Comparison of ENCODE assay signal across 8 cellular contexts in the genomic region with DNA sequence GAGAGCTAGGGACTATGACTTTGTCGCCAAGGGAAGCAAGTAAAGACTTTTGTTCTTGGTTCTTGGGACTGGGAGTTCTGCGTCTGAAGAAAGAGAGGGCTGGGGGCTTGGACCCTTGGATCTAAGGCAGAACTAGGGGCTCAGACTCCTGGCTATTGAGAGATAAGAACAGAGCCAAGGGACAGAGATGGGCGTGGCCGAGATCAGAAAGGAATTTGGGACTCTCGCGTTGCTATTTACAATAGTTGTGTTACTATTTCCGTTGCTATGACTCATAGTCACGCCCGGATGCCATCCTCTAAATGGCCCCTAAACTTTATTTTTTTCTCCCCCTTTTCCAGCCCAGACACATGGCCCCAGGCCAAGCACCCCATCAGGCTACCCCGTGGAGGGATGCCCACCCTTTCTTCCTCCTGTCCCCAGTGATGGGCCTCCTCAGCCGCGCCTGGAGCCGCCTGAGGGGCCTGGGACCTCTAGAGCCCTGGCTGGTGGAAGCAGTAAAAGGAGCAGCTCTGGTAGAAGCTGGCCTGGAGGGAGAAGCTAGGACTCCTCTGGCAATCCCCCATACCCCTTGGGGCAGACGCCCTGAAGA. TPM values are rescaled to one million over a fixed set of nuclear protein-coding genes. Genes with fewer than 3 reads are reported as not detected.
DNase-seq lines count a peak whose midpoint lies in the region; ATAC-seq and TF ChIP-seq lines count a peak whose summit lies in the region.

No MANE protein-coding gene starts in this region.

- intact Hi-C loops in colonic mucosa (cut with DNase I), result loop anchor here (10.0 kb wide), 1 partner anchor 92 kb away; a partner anchor contains a TSS
- intact Hi-C loops in left colon (cut with DNase I, micrococcal nuclease), result loop anchor here in 1 of 2 donors (10.0 kb wide), 1 partner anchor 92 kb away; a partner anchor contains a TSS

- ATAC-seq in left colon, result peak; percentile 70
- ATAC-seq in GM19035 (IDR thresholded peaks at IDR 0.05; ENCODE audit: unreplicated experiment), result no peak

- CTCF ChIA-PET in HEK293 (lab: Yijun Ruan, JAX), result interaction anchor here (0.6 to 4.1 kb wide), 4 partner anchors 30 to 579 kb away, joined by 3 to 22 read pairs (median 7); a partner anchor contains a TSS

- H3K36me3 ChIP-seq in BLaER1 treated with 17β-estradiol and CSF1 and Interleukin-3, amounts not matched to agents 10 nM and 100 nM, result peaks cover 27 to 46% (median 38%) of the 10 kb centered on the region in 11 experiments; a peak in 21 of 22 replicates
- H3K36me3 ChIP-seq in HEK293 (ENCODE audit: control insufficient read depth in 2 of 2, insufficient read depth in 1 of 2, low read length in 2 of 2) (peaks cover 0 to 29% of the 10 kb centered on the region in 2 experiments; a peak in 2 of 3 replicates), colonic mucosa (no peaks in the 10 kb centered on the region)

- peak overlapping the region; percentile 89 to 100 (median 98) for H3K4me2 ChIP-seq in BLaER1 treated with 17β-estradiol and CSF1 and Interleukin-3, amounts not matched to agents 10 nM and 100 nM

- TF ChIP-seq CTCF in HEK293 (tag by site-specific recombination; IDR thresholded peaks at IDR 0.05) (no peak), colonic mucosa (IDR thresholded peaks at IDR 0.05) (no peak)

- peak overlapping the region; percentile 96 to 100 (median 99) for H3K9ac ChIP-seq in BLaER1 treated with 17β-estradiol and CSF1 and Interleukin-3, amounts not matched to agents 10 nM and 100 nM
- H3K9ac ChIP-seq in colonic mucosa (ENCODE audit: low read depth in 2 of 2, low read length in 2 of 2), result peak overlapping the region; percentile 95 to 100

- POLR2A ChIA-PET in HEK293 (lab: Yijun Ruan, JAX), result interaction anchor here (0.9 to 3.2 kb wide), 17 partner anchors 13 to 254 kb away, joined by 3 to 33 read pairs (median 10); a partner anchor contains a TSS

- H3K27ac ChIP-seq in BLaER1 treated with 17β-estradiol and CSF1 and Interleukin-3, amounts not matched to agents 10 nM and 100 nM, result peak overlapping the region; percentile 96 to 100 (median 98)
- H3K27ac ChIP-seq in HEK293 (ENCODE audit: extremely low read depth, low read depth, low read length), result peak overlapping the region; percentile 93
- peak overlapping the region; percentile 97 for H3K27ac ChIP-seq in colonic mucosa

- DNase-seq in NCI-H446 (lab: John Stamatoyannopoulos, UW) (peak; percentile 42 to 68), colonic mucosa (peak; percentile 90), left colon (peak; percentile 88 to 92)
- DNase-seq in activated CD4-positive, alpha-beta T cell treated with anti-CD3 and anti-CD28 coated beads for 4 hours, result peak; percentile 74 to 77
- peak; percentile 75 to 77 for DNase-seq in stimulated activated CD4-positive, alpha-beta T cell treated with anti-CD3 and anti-CD28 coated beads, Interleukin-2, amount 100 ng/mL, for 24 hours

- no peaks in the 10 kb centered on the region for H3K27me3 ChIP-seq in BLaER1 treated with 17β-estradiol and CSF1 and Interleukin-3, amounts not matched to agents 10 nM and 100 nM
- no peaks in the 10 kb centered on the region for H3K27me3 ChIP-seq in colonic mucosa

- H3K4me3 ChIP-seq in BLaER1 treated with 17β-estradiol and CSF1 and Interleukin-3, amounts not matched to agents 10 nM and 100 nM, result peak overlapping the region; percentile 88 to 99 (median 91)
- H3K4me3 ChIP-seq in HEK293 (ENCODE audit: low read depth, low read length), result peak overlapping the region; percentile 80
- H3K4me3 ChIP-seq in colonic mucosa, result peak overlapping the region; percentile 63

- H3K4me1 ChIP-seq in BLaER1 treated with 17β-estradiol and CSF1 and Interleukin-3, amounts not matched to agents 10 nM and 100 nM, result peaks cover 40 to 68% (median 64%) of the 10 kb centered on the region in 10 experiments
- H3K4me1 ChIP-seq in HEK293 (ENCODE audit: control insufficient read depth, insufficient read depth, low read length) (peaks cover 31% of the 10 kb centered on the region), colonic mucosa (peaks cover 15% of the 10 kb centered on the region)

- peaks cover 26 to 51% (median 38%) of the 10 kb centered on the region in 11 experiments for H4K20me1 ChIP-seq in BLaER1 treated with 17β-estradiol and CSF1 and Interleukin-3, amounts not matched to agents 10 nM and 100 nM

- peaks cover 0 to 10% (median 0%) of the 10 kb centered on the region in 11 experiments; a peak in 4 of 22 replicates for H3K9me3 ChIP-seq in BLaER1 treated with 17β-estradiol and CSF1 and Interleukin-3, amounts not matched to agents 10 nM and 100 nM (replicated peaks in 1 of 11)
- H3K9me3 ChIP-seq in HEK293 (ENCODE audit: control insufficient read depth, insufficient read depth, low read depth, low read length) (no peaks in the 10 kb centered on the region), colonic mucosa (no peaks in the 10 kb centered on the region)

TF ChIP-seq in HEK293, 187 proteins besides CTCF, POLR2A, EP300 and RAD21 (continues in another document):
- TF ChIP-seq ZNF624 (tag by site-specific recombination; IDR thresholded peaks at IDR 0.05), result no peak
- no peak for TF ChIP-seq ZNF747 (tag by site-specific recombination; IDR thresholded peaks at IDR 0.05)
- TF ChIP-seq BCL11B (tag by site-specific recombination; IDR thresholded peaks at IDR 0.05; ENCODE audit: low read depth), result no peak
- TF ChIP-seq, protein P1, sequence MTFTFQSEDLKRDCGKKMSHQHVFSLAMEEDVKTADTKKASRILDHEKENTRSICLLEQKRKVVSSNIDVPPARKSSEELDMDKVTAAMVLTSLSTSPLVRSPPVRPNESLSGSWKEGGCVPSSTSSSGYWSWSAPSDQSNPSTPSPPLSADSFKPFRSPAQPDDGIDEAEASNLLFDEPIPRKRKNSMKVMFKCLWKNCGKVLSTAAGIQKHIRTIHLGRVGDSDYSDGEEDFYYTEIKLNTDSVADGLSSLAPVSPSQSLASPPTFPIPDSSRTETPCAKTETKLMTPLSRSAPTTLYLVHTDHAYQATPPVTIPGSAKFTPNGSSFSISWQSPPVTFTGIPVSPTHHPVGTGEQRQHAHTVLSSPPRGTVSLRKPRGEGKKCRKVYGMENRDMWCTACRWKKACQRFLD (tag by site-specific recombination; IDR thresholded peaks at IDR 0.05), result no peak
- TF ChIP-seq SCRT1 (tag by site-specific recombination; IDR thresholded peaks at IDR 0.05; ENCODE audit: borderline replicate concordance), result no peak
- TF ChIP-seq, protein P2, sequence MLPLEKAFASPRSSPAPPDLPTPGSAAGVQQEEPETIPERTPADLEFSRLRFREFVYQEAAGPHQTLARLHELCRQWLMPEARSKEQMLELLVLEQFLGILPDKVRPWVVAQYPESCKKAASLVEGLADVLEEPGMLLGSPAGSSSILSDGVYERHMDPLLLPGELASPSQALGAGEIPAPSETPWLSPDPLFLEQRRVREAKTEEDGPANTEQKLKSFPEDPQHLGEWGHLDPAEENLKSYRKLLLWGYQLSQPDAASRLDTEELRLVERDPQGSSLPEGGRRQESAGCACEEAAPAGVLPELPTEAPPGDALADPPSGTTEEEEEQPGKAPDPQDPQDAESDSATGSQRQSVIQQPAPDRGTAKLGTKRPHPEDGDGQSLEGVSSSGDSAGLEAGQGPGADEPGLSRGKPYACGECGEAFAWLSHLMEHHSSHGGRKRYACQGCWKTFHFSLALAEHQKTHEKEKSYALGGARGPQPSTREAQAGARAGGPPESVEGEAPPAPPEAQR (tag by site-specific recombination; IDR thresholded peaks at IDR 0.05), result no peak
- TF ChIP-seq, protein P3, sequence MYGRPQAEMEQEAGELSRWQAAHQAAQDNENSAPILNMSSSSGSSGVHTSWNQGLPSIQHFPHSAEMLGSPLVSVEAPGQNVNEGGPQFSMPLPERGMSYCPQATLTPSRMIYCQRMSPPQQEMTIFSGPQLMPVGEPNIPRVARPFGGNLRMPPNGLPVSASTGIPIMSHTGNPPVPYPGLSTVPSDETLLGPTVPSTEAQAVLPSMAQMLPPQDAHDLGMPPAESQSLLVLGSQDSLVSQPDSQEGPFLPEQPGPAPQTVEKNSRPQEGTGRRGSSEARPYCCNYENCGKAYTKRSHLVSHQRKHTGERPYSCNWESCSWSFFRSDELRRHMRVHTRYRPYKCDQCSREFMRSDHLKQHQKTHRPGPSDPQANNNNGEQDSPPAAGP (tag by site-specific recombination; IDR thresholded peaks at IDR 0.05), result peak; percentile 60; the same call in 1 of the 2 replicates
- TF ChIP-seq ZNF521 (tag by site-specific recombination; IDR thresholded peaks at IDR 0.05), result no peak
- no peak for TF ChIP-seq ZBTB1 (tag by site-specific recombination; IDR thresholded peaks at IDR 0.05)
- TF ChIP-seq, protein P4, sequence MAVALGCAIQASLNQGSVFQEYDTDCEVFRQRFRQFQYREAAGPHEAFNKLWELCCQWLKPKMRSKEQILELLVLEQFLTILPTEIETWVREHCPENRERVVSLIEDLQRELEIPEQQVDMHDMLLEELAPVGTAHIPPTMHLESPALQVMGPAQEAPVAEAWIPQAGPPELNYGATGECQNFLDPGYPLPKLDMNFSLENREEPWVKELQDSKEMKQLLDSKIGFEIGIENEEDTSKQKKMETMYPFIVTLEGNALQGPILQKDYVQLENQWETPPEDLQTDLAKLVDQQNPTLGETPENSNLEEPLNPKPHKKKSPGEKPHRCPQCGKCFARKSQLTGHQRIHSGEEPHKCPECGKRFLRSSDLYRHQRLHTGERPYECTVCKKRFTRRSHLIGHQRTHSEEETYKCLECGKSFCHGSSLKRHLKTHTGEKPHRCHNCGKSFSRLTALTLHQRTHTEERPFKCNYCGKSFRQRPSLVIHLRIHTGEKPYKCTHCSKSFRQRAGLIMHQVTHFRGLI (tag by site-specific recombination; IDR thresholded peaks at IDR 0.05), result no peak; the same call in 1 of the 2 replicates
- no peak for TF ChIP-seq ZNF677 (tag by site-specific recombination; IDR thresholded peaks at IDR 0.05)
- no peak for TF ChIP-seq GLI2 (tag by site-specific recombination; IDR thresholded peaks at IDR 0.05; ENCODE audit: borderline replicate concordance, low read depth)
- peak; percentile 58 for TF ChIP-seq ZBTB17 (tag by site-specific recombination; IDR thresholded peaks at IDR 0.05)
- no peak for TF ChIP-seq ZNF664 (tag by site-specific recombination; IDR thresholded peaks at IDR 0.05)
- no peak for TF ChIP-seq SETDB1 (IDR thresholded peaks at IDR 0.05; ENCODE audit: insufficient read length, low read length)
- no peak for TF ChIP-seq ZNF157 (tag by site-specific recombination; IDR thresholded peaks at IDR 0.05)

RNA-seq across cellular contexts. Expression of a gene that starts 0.8 kb away (rescaled TPM):
- 10 to 100 TPM; 23.9 to 33.3 TPM for total RNA-seq in colonic mucosa
- 10 to 100 TPM; 39.4 to 40.4 TPM for total RNA-seq in left colon

RNA-seq across cellular contexts. Expression of a gene that starts 4.6 kb away (rescaled TPM):
- 1 to 10 TPM; 5.6 to 6.6 TPM for total RNA-seq in colonic mucosa
- total RNA-seq in left colon, result 1 to 10 TPM; 4.3 to 8.6 TPM

RNA-seq across cellular contexts. Expression of a gene that starts 25.6 kb away (rescaled TPM):
- total RNA-seq in colonic mucosa (not detected), left colon (not detected)

RNA-seq across cellular contexts. Expression of a gene that starts 27.1 kb away (rescaled TPM):
- total RNA-seq in colonic mucosa (100 to 1,000 TPM; 180 to 184 TPM), left colon (100 to 1,000 TPM; 207 to 210 TPM)

RNA-seq across cellular contexts. Expression of a gene that starts 36.7 kb away (rescaled TPM):
- total RNA-seq in colonic mucosa (1 to 10 TPM in 1 of 2 donors, under 1 TPM in 1; 0.79 to 2.8 TPM), left colon (1 to 10 TPM; 3.3 to 4.6 TPM)
